ENCODE assay signal across 1 cellular context in genomic region chr7:128739048-128739962, GRCh38.
A peak's percentile ranks its signal among the peaks of the same experiment; 100 is the strongest.
TF ChIP-seq lines count a peak whose summit lies in the region.

CALU (plus strand) TSS chr7:128739359; CDS start chr7:128748584, 9,225 bp downstream.

TF ChIP-seq in K562, 482 proteins besides CTCF, POLR2A, EP300 and RAD21 (continued from another document and continues in another):
- no peak for TF ChIP-seq HBP1 (CRISPR knock-in tag; IDR thresholded peaks at IDR 0.05)
- TF ChIP-seq THAP7 (CRISPR knock-in tag; IDR thresholded peaks at IDR 0.05): no peak
- TF ChIP-seq XRCC4 (IDR thresholded peaks at IDR 0.05; ENCODE audit: extremely low read depth, insufficient read depth, insufficient read length): no peak
- peak; percentile 85 for TF ChIP-seq ARID4B (CRISPR knock-in tag; IDR thresholded peaks at IDR 0.05)
- TF ChIP-seq PTRF (tag; IDR thresholded peaks at IDR 0.05): no peak
- no peak for TF ChIP-seq ZNF143 (CRISPR knock-in tag; IDR thresholded peaks at IDR 0.05)
- TF ChIP-seq TCF7L2 (IDR thresholded peaks at IDR 0.05; ENCODE audit: low read depth, low read length): no peak; the same call in 1 of the 2 replicates
- peak; percentile 80 for TF ChIP-seq SP2 (IDR thresholded peaks at IDR 0.05; ENCODE audit: extremely low read depth, low read depth, low read length, poor library complexity, severe bottlenecking)
- TF ChIP-seq ZFPM2 (CRISPR knock-in tag; IDR thresholded peaks at IDR 0.05): no peak
- TF ChIP-seq BHLHE40 (IDR thresholded peaks at IDR 0.05; ENCODE audit: low read length): peak; percentile 69
- TF ChIP-seq TFAM (CRISPR knock-in tag; conservative IDR thresholded peaks at IDR 0.05): no peak
- TF ChIP-seq ZNF79 (CRISPR knock-in tag; IDR thresholded peaks at IDR 0.05; ENCODE audit: low read depth): no peak
- peak; percentile 91 for TF ChIP-seq NEUROD1 (IDR thresholded peaks at IDR 0.05; ENCODE audit: borderline replicate concordance, low read depth, low read length, partially characterized antibody)
- TF ChIP-seq ZFP1 (CRISPR knock-in tag; IDR thresholded peaks at IDR 0.05): no peak
- TF ChIP-seq MECOM (CRISPR knock-in tag; IDR thresholded peaks at IDR 0.05): peak; percentile 22; the same call in 1 of the 2 replicates
- TF ChIP-seq SOX6 (IDR thresholded peaks at IDR 0.05): 0 out of 2 replicates have a peak, but pooled peaks have one; percentile 76
- TF ChIP-seq MCM7 (IDR thresholded peaks at IDR 0.05): no peak
- TF ChIP-seq SRF (CRISPR knock-in tag; IDR thresholded peaks at IDR 0.05): peak in 1 of 2 experiments; percentile 49; a peak in 2 of 4 replicates
- TF ChIP-seq NFXL1 (CRISPR knock-in tag; IDR thresholded peaks at IDR 0.05): no peak
- TF ChIP-seq NCOA2 (IDR thresholded peaks at IDR 0.05; ENCODE audit: partially characterized antibody in 2 of 2): no peak
- TF ChIP-seq CBX5 (IDR thresholded peaks at IDR 0.05; ENCODE audit: borderline replicate concordance, low read depth): peak; percentile 62; the same call in 1 of the 2 replicates
- no peak for TF ChIP-seq ZNF41 (CRISPR knock-in tag; conservative IDR thresholded peaks at IDR 0.05)
- TF ChIP-seq MTA3 (IDR thresholded peaks at IDR 0.05; ENCODE audit: borderline replicate concordance): peak; percentile 97
- TF ChIP-seq NR2C1 (IDR thresholded peaks at IDR 0.05): no peak; the same call in 1 of the 2 replicates
- TF ChIP-seq NR2C1 (tag; IDR thresholded peaks at IDR 0.05): peak; percentile 54
- peak; percentile 78 for TF ChIP-seq ZFP91 (CRISPR knock-in tag; IDR thresholded peaks at IDR 0.05)
- no peak for TF ChIP-seq MEF2D (tag; conservative IDR thresholded peaks at IDR 0.05; ENCODE audit: low read depth)
- no peak for TF ChIP-seq ZNF717 (CRISPR knock-in tag; IDR thresholded peaks at IDR 0.05)
- peak; percentile 82; the same call in 1 of the 2 replicates for TF ChIP-seq RUNX1 (IDR thresholded peaks at IDR 0.05; ENCODE audit: low read depth)
- peak; percentile 85 for TF ChIP-seq ZNF76 (CRISPR knock-in tag; IDR thresholded peaks at IDR 0.05; ENCODE audit: borderline replicate concordance)
- TF ChIP-seq DLX4 (CRISPR knock-in tag; IDR thresholded peaks at IDR 0.05): no peak
- TF ChIP-seq ZNF311 (CRISPR knock-in tag; IDR thresholded peaks at IDR 0.05): no peak
- TF ChIP-seq NR4A1 (CRISPR knock-in tag; IDR thresholded peaks at IDR 0.05): peak; percentile 59; the same call in 1 of the 2 replicates
- peak; percentile 30; the same call in 1 of the 2 replicates for TF ChIP-seq NR4A1 (tag; IDR thresholded peaks at IDR 0.05)
- TF ChIP-seq ZNF695 (CRISPR knock-in tag; IDR thresholded peaks at IDR 0.05): no peak
- no peak; the same call in 1 of the 2 replicates for TF ChIP-seq XRCC5 (IDR thresholded peaks at IDR 0.05; ENCODE audit: low read depth, low read length)
- no peak for TF ChIP-seq SETDB1 (IDR thresholded peaks at IDR 0.05; ENCODE audit: low read length)
- TF ChIP-seq KAT8 (IDR thresholded peaks at IDR 0.05; ENCODE audit: low read depth): no peak
- peak; percentile 80 for TF ChIP-seq HDAC2 (IDR thresholded peaks at IDR 0.05)
- no peak for TF ChIP-seq SMAD3 (CRISPR knock-in tag; conservative IDR thresholded peaks at IDR 0.05)
- no peak for TF ChIP-seq SREBF2 (CRISPR knock-in tag; IDR thresholded peaks at IDR 0.05)
- TF ChIP-seq ZNF184 (CRISPR knock-in tag; IDR thresholded peaks at IDR 0.05): no peak
- 0 out of 2 replicates have a peak, but pooled peaks have one; percentile 58 for TF ChIP-seq ZNF165 (CRISPR knock-in tag; IDR thresholded peaks at IDR 0.05; ENCODE audit: borderline replicate concordance)
- TF ChIP-seq HMGN3 (IDR thresholded peaks at IDR 0.05; ENCODE audit: borderline replicate concordance, extremely low read depth, insufficient read length, low read depth, low read length): peak; percentile 99
- TF ChIP-seq PCBP2 (IDR thresholded peaks at IDR 0.05; ENCODE audit: low read depth, low read length, poor library complexity, severe bottlenecking): no peak
- peak; percentile 91 for TF ChIP-seq PRDM10 (IDR thresholded peaks at IDR 0.05; ENCODE audit: partially characterized antibody)
- no peak for TF ChIP-seq EZH2 (IDR thresholded peaks at IDR 0.05; ENCODE audit: borderline replicate concordance, low read depth, low read length)
- no peak for TF ChIP-seq JUNB (CRISPR knock-in tag; conservative IDR thresholded peaks at IDR 0.05)
- no peak for TF ChIP-seq TAF15 (IDR thresholded peaks at IDR 0.05; ENCODE audit: low read depth, low read length)
- TF ChIP-seq ZNF398 (CRISPR knock-in tag; IDR thresholded peaks at IDR 0.05): no peak
- 0 out of 2 replicates have a peak, but pooled peaks have one; percentile 10 for TF ChIP-seq TCF15 (CRISPR knock-in tag; IDR thresholded peaks at IDR 0.05)
- TF ChIP-seq ZNF146 (CRISPR knock-in tag; IDR thresholded peaks at IDR 0.05; ENCODE audit: unreplicated experiment): no peak
- TF ChIP-seq ZHX1 (conservative IDR thresholded peaks at IDR 0.05; ENCODE audit: low read length): no peak; the same call in 1 of the 2 replicates
